In the genomic region with DNA sequence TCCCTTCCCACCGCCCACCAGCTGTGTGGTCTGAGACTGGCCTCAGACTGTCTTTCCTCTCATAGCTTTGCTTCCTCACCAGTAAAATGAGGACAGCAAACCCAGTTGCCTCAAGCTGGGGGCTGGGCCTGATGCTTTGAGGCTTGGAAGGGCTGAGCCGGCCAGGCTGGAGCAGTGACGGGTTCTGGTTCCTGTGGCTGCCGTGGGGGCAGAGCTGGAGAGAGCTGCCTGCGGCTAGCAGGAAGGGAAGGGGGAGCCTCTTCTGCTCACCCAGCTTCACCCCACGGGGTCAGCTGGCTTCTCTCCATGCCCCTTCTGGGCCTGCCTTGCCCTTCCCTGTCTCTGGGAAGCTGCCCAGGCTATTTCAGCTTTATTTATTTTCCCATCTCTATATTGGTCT, we compare ENCODE assay signal across 9 cellular contexts. TPM values are rescaled to one million over a fixed set of nuclear protein-coding genes. Genes with fewer than 3 reads are reported as not detected.
DNase-seq lines count a peak whose midpoint lies in the region; ATAC-seq and TF ChIP-seq lines count a peak whose summit lies in the region.
"Had no signal": no experiment of that assay in that cellular context is flagged by ENCODE, and none has a peak within 500 bp of the region (broad histone marks: within the 10 kb centered on the region; RNA-seq: fewer than 3 reads in every experiment).

No MANE protein-coding gene starts in this region.

- DNase-seq in CD4-positive, CD25-positive, alpha-beta regulatory T cell, result no peak
- DNase-seq in SKM-1 treated with dmso at 0.1 percent for 144 hours (lab: John Stamatoyannopoulos, UW; ENCODE audit: unreplicated experiment) (peak; percentile 77), dorsolateral prefrontal cortex (peak in 4 of 10 donors; percentile 45 to 67 (median 54)), neural progenitor cell (ENCODE audit: low spot score) (peak; percentile 13), SK-N-DZ (ENCODE audit: low spot score) (no peak), GM20000 (ENCODE audit: low spot score) (no peak)

- H3K4me1 Mint-ChIP-seq in CD4-positive, CD25-positive, alpha-beta regulatory T cell, result peaks cover 15 to 85% (median 37%) of the 10 kb centered on the region in 4 donors
- peaks cover 56% of the 10 kb centered on the region for H3K4me1 Mint-ChIP-seq in neural progenitor cell

- H3K4me3 Mint-ChIP-seq in CD4-positive, CD25-positive, alpha-beta regulatory T cell, result peak overlapping the region in 3 of 4 donors; percentile 24 to 73 (median 48)
- no peak overlapping the region for H3K4me3 Mint-ChIP-seq in neural progenitor cell

- H3K79me2 ChIP-seq in neural progenitor cell (ENCODE audit: low read depth), result peaks cover 6% of the 10 kb centered on the region

- no peaks in the 10 kb centered on the region for H3K9me3 ChIP-seq in CD4-positive, CD25-positive, alpha-beta regulatory T cell (ENCODE audit: control insufficient read depth in 2 of 2, low read length in 2 of 2)
- H3K9me3 ChIP-seq in neural progenitor cell (ENCODE audit: low read depth), result no peaks in the 10 kb centered on the region

- ATAC-seq in CD4-positive, CD25-positive, alpha-beta regulatory T cell (ENCODE audit: low read depth in 2 of 2), result peak in 1 of 2 donors; percentile 6
- ATAC-seq in HG03442 (IDR thresholded peaks at IDR 0.05; ENCODE audit: unreplicated experiment) (no peak), HG03342 (IDR thresholded peaks at IDR 0.05; ENCODE audit: unreplicated experiment) (no peak)

- no peak overlapping the region for H2AFZ ChIP-seq in neural progenitor cell (replicated peaks)

- H3K27ac ChIP-seq in CD4-positive, CD25-positive, alpha-beta regulatory T cell (ENCODE audit: insufficient read depth, low read length, poor library complexity, severe bottlenecking), result peak overlapping the region; percentile 65
- peak overlapping the region in 53 of 59 donors; percentile 3 to 85 (median 63) for H3K27ac ChIP-seq in dorsolateral prefrontal cortex
- H3K27ac ChIP-seq in neural progenitor cell, result no peak overlapping the region
- H3K27ac ChIP-seq: VCaP had no signal

- no peak overlapping the region for H3K9ac ChIP-seq in neural progenitor cell

- no peak for TF ChIP-seq CTCF in dorsolateral prefrontal cortex (IDR thresholded peaks at IDR 0.05 in 54 of 56, conservative IDR thresholded peaks at IDR 0.05 in 2 of 56; ENCODE audit: low read depth in 1 of 56, partially characterized antibody in 56 of 56)
- no peak for TF ChIP-seq CTCF in neural progenitor cell (IDR thresholded peaks at IDR 0.05)
- TF ChIP-seq CTCF in GM20000 (IDR thresholded peaks at IDR 0.05; ENCODE audit: extremely low read depth, missing control alignments), result no peak

- H3K4me3 ChIP-seq in CD4-positive, CD25-positive, alpha-beta regulatory T cell (ENCODE audit: low read depth, low read length), result no peak overlapping the region
- H3K4me3 ChIP-seq in dorsolateral prefrontal cortex (no peak overlapping the region), neural progenitor cell (no peak overlapping the region)

- H3K36me3 Mint-ChIP-seq in CD4-positive, CD25-positive, alpha-beta regulatory T cell, result peaks cover 10% of the 10 kb centered on the region
- H3K36me3 Mint-ChIP-seq in neural progenitor cell, result peaks cover 9% of the 10 kb centered on the region

- H3K4me1 ChIP-seq in CD4-positive, CD25-positive, alpha-beta regulatory T cell (ENCODE audit: control insufficient read depth, insufficient read depth, low read length, poor library complexity, severe bottlenecking), result peaks cover 79% of the 10 kb centered on the region
- H3K4me1 ChIP-seq in neural progenitor cell, result peaks cover 38% of the 10 kb centered on the region

- peak overlapping the region in 2 of 3 donors; percentile 49 to 72 for H3K27ac Mint-ChIP-seq in CD4-positive, CD25-positive, alpha-beta regulatory T cell
- H3K27ac Mint-ChIP-seq in neural progenitor cell, result no peak overlapping the region

- H3K27me3 Mint-ChIP-seq in CD4-positive, CD25-positive, alpha-beta regulatory T cell, result no peaks in the 10 kb centered on the region
- peaks cover 5% of the 10 kb centered on the region for H3K27me3 Mint-ChIP-seq in neural progenitor cell (ENCODE audit: insufficient read depth, low read depth)

- peaks cover 53% of the 10 kb centered on the region for H3K36me3 ChIP-seq in CD4-positive, CD25-positive, alpha-beta regulatory T cell (ENCODE audit: control insufficient read depth, insufficient read depth, low read length)
- H3K36me3 ChIP-seq in neural progenitor cell, result no peaks in the 10 kb centered on the region

- H3K27me3 ChIP-seq in CD4-positive, CD25-positive, alpha-beta regulatory T cell (ENCODE audit: control insufficient read depth, insufficient read depth, low read length), result no peaks in the 10 kb centered on the region
- H3K27me3 ChIP-seq in dorsolateral prefrontal cortex, result no peaks in the 10 kb centered on the region
- no peaks in the 10 kb centered on the region for H3K27me3 ChIP-seq in neural progenitor cell

- peaks cover 20% of the 10 kb centered on the region for H3F3A ChIP-seq in neural progenitor cell (ENCODE audit: low read depth)

- no peak overlapping the region for H3K4me2 ChIP-seq in neural progenitor cell

- H3K9me3 Mint-ChIP-seq in CD4-positive, CD25-positive, alpha-beta regulatory T cell, result no peaks in the 10 kb centered on the region
- no peaks in the 10 kb centered on the region for H3K9me3 Mint-ChIP-seq in neural progenitor cell

- H4K20me1 ChIP-seq in neural progenitor cell (ENCODE audit: low read depth), result peaks cover 35% of the 10 kb centered on the region

- intact Hi-C loops in dorsolateral prefrontal cortex (cut with DNase I), result no loop called here

RNA-seq across cellular contexts. Expression of a gene that starts 23.8 kb away (rescaled TPM):
- 154 TPM for total RNA-seq in CD4-positive, CD25-positive, alpha-beta regulatory T cell
- polyA plus RNA-seq in CD4-positive, CD25-positive, alpha-beta regulatory T cell, result 10 to 100 TPM; 50.3 to 77.3 (median 62.8) TPM
- total RNA-seq in dorsolateral prefrontal cortex, result 100 to 1,000 TPM in 14 of 120 experiments, 10 to 100 TPM in 106; 54.6 to 125 (median 90.0) TPM
- total RNA-seq in neural progenitor cell (ENCODE audit: low replicate concordance), result 45.2 and 85.1 TPM in 2 replicates
- polyA plus RNA-seq in SK-N-DZ (2014; cell fraction: cytosol; rRNA removed), result 33.0 and 37.4 TPM in 2 replicates
- 15.7 and 18.3 TPM in 2 replicates for polyA plus RNA-seq in SK-N-DZ (2014; cell fraction: nucleus; rRNA removed)

RNA-seq across cellular contexts. Expression of a gene that starts 40.1 kb away (rescaled TPM):
- total RNA-seq in CD4-positive, CD25-positive, alpha-beta regulatory T cell, result 1,411 TPM
- polyA plus RNA-seq in CD4-positive, CD25-positive, alpha-beta regulatory T cell, result 1,000 to 10,000 TPM; 1,034 to 1,357 (median 1,206) TPM
- total RNA-seq in dorsolateral prefrontal cortex (100 to 1,000 TPM; 239 to 571 (median 364) TPM), neural progenitor cell (ENCODE audit: low replicate concordance) (1,779 and 3,404 TPM in 2 replicates)
- polyA plus RNA-seq in SK-N-DZ (2014; cell fraction: cytosol; rRNA removed), result 2,846 and 2,901 TPM in 2 replicates
- 2,361 and 2,387 TPM in 2 replicates for polyA plus RNA-seq in SK-N-DZ (2014; cell fraction: nucleus; rRNA removed)

Comparison
In these comparisons a context has a peak if more than half of its experiments do, and no peak if none do; other contexts are left out.
1. DNase-seq: peak in SKM-1 treated with dmso at 0.1 percent for 144 hours (single experiment) and neural progenitor cell (single experiment); none in CD4-positive, CD25-positive, alpha-beta regulatory T cell (0 of 3), SK-N-DZ (single experiment) and GM20000 (single experiment).